In the genomic region with DNA sequence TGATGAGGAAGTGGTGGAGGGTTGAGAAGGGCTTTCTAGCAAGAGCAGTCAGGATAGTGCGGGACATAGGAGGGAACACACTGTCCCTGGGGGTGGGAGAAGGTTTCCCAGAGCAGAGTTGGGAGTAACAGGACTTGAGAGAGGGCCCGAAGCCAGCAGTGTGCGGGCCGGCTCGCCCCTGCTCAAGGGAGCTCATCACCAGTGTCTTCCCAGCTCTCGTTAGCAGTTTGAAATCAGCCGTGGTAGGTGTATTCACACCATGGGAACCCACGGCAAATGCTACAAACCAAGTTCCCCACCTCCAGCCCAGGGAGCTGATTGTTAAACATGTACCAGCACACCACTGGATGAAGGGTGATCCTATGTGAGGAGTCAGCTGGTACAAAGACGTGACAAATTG, we compare ENCODE assay signal across 26 cellular contexts.
"Had no signal": no experiment of that assay in that cellular context is flagged by ENCODE, and none has a peak within 500 bp of the region (broad histone marks: within the 10 kb centered on the region; RNA-seq: fewer than 3 reads in every experiment).

No MANE protein-coding gene starts in this region.

- H3K36me3 Mint-ChIP-seq: activated naive CD4-positive, alpha-beta T cell treated with anti-CD3 and anti-CD28 coated beads, Interleukin-2, amount 10 ng/mL, durations not matched to agents 7 days and 5 days; activated naive CD8-positive, alpha-beta T cell had no signal

- H3K4me3 Mint-ChIP-seq: activated CD4-positive, alpha-beta T cell treated with anti-CD3 and anti-CD28 coated beads, Interleukin-2, amount 10 ng/mL, durations not matched to agents 24 days and 14 days; activated CD8-positive, alpha-beta T cell treated with anti-CD3 and anti-CD28 coated beads for 36 hours; activated naive CD4-positive, alpha-beta T cell treated with anti-CD3 and anti-CD28 coated beads, Interleukin-2, amount 10 ng/mL, durations not matched to agents 7 days and 5 days; activated naive CD8-positive, alpha-beta T cell; activated naive CD8-positive, alpha-beta T cell treated with anti-CD3 and anti-CD28 coated beads, Interleukin-2, amount 50 U/mL, for 24 hours; activated T-cell treated with anti-CD3 and anti-CD28 coated beads, Interleukin-2, amount 50 U/mL, for 24 hours; T-helper 1 cell treated with Interleukin-12 subunit alpha and Interleukin-12 subunit beta and Interleukin-4 antibody, amounts not matched to agents 30 μg/mL and 1 μg/mL, for 36 hours; T-helper 2 cell treated with Interferon-gamma antibody and Interleukin-4, amounts not matched to agents 5 μg/mL and 100 μg/mL, for 36 hours had no signal

- H3K4me1 Mint-ChIP-seq: activated CD4-positive, alpha-beta T cell treated with anti-CD3 and anti-CD28 coated beads, Interleukin-2, amount 10 ng/mL, durations not matched to agents 24 days and 14 days; activated naive CD4-positive, alpha-beta T cell treated with anti-CD3 and anti-CD28 coated beads, Interleukin-2, amount 10 ng/mL, durations not matched to agents 7 days and 5 days; activated naive CD8-positive, alpha-beta T cell treated with anti-CD3 and anti-CD28 coated beads, Interleukin-2, amount 50 U/mL, for 24 hours had no signal

- H3K4me3 ChIP-seq: SJCRH30, SK-N-MC had no signal

- H3K27ac Mint-ChIP-seq: activated CD4-positive, alpha-beta T cell treated with anti-CD3 and anti-CD28 coated beads, Interleukin-2, amount 10 ng/mL, durations not matched to agents 24 days and 14 days; activated CD8-positive, alpha-beta T cell treated with anti-CD3 and anti-CD28 coated beads for 36 hours; activated naive CD4-positive, alpha-beta T cell treated with anti-CD3 and anti-CD28 coated beads, Interleukin-2, amount 10 ng/mL, durations not matched to agents 7 days and 5 days; activated naive CD8-positive, alpha-beta T cell; activated naive CD8-positive, alpha-beta T cell treated with anti-CD3 and anti-CD28 coated beads, Interleukin-2, amount 50 U/mL, for 24 hours; activated T-cell treated with anti-CD3 and anti-CD28 coated beads, Interleukin-2, amount 50 U/mL, for 24 hours; activated T-helper 2 cell treated with anti-CD3 and anti-CD28 coated beads, Interferon-gamma antibody, Interleukin-2, Interleukin-4, amounts not matched to agents 10 μg/mL and 5 μg/mL and 100 μg/mL, durations not matched to agents 14 hours and 24 hours and 36 hours; T-helper 1 cell treated with Interleukin-12 subunit alpha and Interleukin-12 subunit beta and Interleukin-4 antibody, amounts not matched to agents 30 μg/mL and 1 μg/mL, for 36 hours; T-helper 2 cell treated with Interferon-gamma antibody and Interleukin-4, amounts not matched to agents 5 μg/mL and 100 μg/mL, for 36 hours had no signal

- H3K36me3 ChIP-seq: brain microvascular endothelial cell, SJCRH30 had no signal

- H3K27ac ChIP-seq: brain microvascular endothelial cell, SJCRH30, SK-N-MC had no signal

- H3K4me1 ChIP-seq: SJCRH30 had no signal

- H3K27me3 Mint-ChIP-seq: activated CD4-positive, alpha-beta T cell treated with anti-CD3 and anti-CD28 coated beads, Interleukin-2, amount 10 ng/mL, durations not matched to agents 24 days and 14 days had no signal

- H3K9me3 ChIP-seq: SJCRH30 had no signal

- H3K27me3 ChIP-seq: SJCRH30 had no signal

- DNase-seq: activated CD4-positive, alpha-beta T cell treated with anti-CD3 and anti-CD28 coated beads, Interleukin-2, amount 10 ng/mL, durations not matched to agents 24 days and 14 days; activated CD4-positive, alpha-beta T cell treated with anti-CD3 and anti-CD28 coated beads, Interleukin-2, amount 50 U/mL, for 4 hours; activated CD8-positive, alpha-beta T cell treated with anti-CD3 and anti-CD28 coated beads for 36 hours; activated naive CD4-positive, alpha-beta T cell treated with anti-CD3 and anti-CD28 coated beads, Interleukin-2, amount 10 ng/mL, durations not matched to agents 7 days and 5 days; activated naive CD8-positive, alpha-beta T cell treated with anti-CD3 and anti-CD28 coated beads, Interleukin-2, amount 50 U/mL, for 24 hours; activated T-cell treated with anti-CD3 and anti-CD28 coated beads, Interleukin-2, amount 50 U/mL, for 24 hours; brain microvascular endothelial cell; central memory CD4-positive, alpha-beta T cell; NCI-H1105; NCI-H1417 treated with DMSO at 0.1 percent for 48 hours; NCI-H187 treated with DMSO at 0.1 percent for 48 hours; NCI-H2081; NCI-H2171 treated with DMSO at 0.1 percent for 48 hours; NCI-H2227 treated with DMSO at 0.1 percent for 48 hours; NCI-H446; NCI-H510A treated with DMSO at 0.1 percent for 48 hours; NCI-H526 treated with DMSO at 0.1 percent for 48 hours; NCI-H774; SHP77; SJCRH30 had no signal

- ATAC-seq: activated CD8-positive, alpha-beta T cell treated with anti-CD3 and anti-CD28 coated beads for 36 hours; activated naive CD8-positive, alpha-beta T cell treated with anti-CD3 and anti-CD28 coated beads, Interleukin-2, amount 50 U/mL, for 24 hours; Panc1 had no signal

- H3K9me3 Mint-ChIP-seq: activated CD4-positive, alpha-beta T cell treated with anti-CD3 and anti-CD28 coated beads, Interleukin-2, amount 10 ng/mL, durations not matched to agents 24 days and 14 days; activated CD8-positive, alpha-beta T cell treated with anti-CD3 and anti-CD28 coated beads for 36 hours; activated naive CD4-positive, alpha-beta T cell treated with anti-CD3 and anti-CD28 coated beads, Interleukin-2, amount 10 ng/mL, durations not matched to agents 7 days and 5 days; activated naive CD8-positive, alpha-beta T cell treated with anti-CD3 and anti-CD28 coated beads, Interleukin-2, amount 50 U/mL, for 24 hours; activated T-cell treated with anti-CD3 and anti-CD28 coated beads, Interleukin-2, amount 50 U/mL, for 24 hours; activated T-helper 2 cell treated with anti-CD3 and anti-CD28 coated beads, Interferon-gamma antibody, Interleukin-2, Interleukin-4, amounts not matched to agents 10 μg/mL and 5 μg/mL and 100 μg/mL, durations not matched to agents 14 hours and 24 hours and 36 hours; T-helper 1 cell treated with Interleukin-12 subunit alpha and Interleukin-12 subunit beta and Interleukin-4 antibody, amounts not matched to agents 30 μg/mL and 1 μg/mL, for 36 hours; T-helper 2 cell treated with Interferon-gamma antibody and Interleukin-4, amounts not matched to agents 5 μg/mL and 100 μg/mL, for 36 hours had no signal
